Comparison of ENCODE assay signal across 20 cellular contexts in the genomic region with DNA sequence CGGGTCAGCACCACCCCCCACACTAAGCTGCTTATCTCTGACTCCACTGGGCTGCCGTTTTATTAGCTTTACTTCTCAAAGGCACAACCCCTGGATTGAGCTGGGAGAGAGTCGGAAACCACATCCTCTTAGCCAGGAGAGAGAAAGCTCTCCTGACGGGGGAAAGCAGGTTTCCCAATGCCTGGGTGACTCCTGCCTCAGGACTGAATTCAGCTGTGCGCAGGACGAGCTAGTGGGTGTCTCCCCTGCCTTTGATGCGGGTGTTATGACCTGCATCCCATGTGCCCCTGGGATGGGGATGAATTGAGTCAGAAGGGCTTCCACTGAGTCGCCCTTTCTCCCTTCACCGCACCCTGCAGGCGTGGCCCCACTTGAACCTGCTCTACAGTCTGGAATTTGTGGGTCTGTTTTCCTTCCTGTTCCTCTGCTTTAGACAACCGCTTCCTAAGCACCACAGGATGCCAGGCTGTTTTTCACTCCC.
DNase-seq lines count a peak whose midpoint lies in the region; TF ChIP-seq lines count a peak whose summit lies in the region.
"Had no signal": no experiment of that assay in that cellular context is flagged by ENCODE, and none has a peak within 500 bp of the region (broad histone marks: within the 10 kb centered on the region; RNA-seq: fewer than 3 reads in every experiment).

No MANE protein-coding gene starts in this region.

- peak overlapping the region; percentile 83 for H3K18ac ChIP-seq in neuronal stem cell (ENCODE audit: low read length)

- H3K9me2 ChIP-seq in hepatocyte (replicated peaks; ENCODE audit: insufficient read depth) = no peaks in the 10 kb centered on the region

- no peak overlapping the region for H3K23ac ChIP-seq in neuronal stem cell (ENCODE audit: low read depth, low read length, poor library complexity)

- no peak overlapping the region for H2BK15ac ChIP-seq in neuronal stem cell (ENCODE audit: low read length)

- H3K4me2 ChIP-seq in hepatocyte (no peak overlapping the region), neuronal stem cell (ENCODE audit: insufficient read depth, low read length, poor library complexity, severe bottlenecking) (no peak overlapping the region)

- no peak overlapping the region for H2BK12ac ChIP-seq in neuronal stem cell (ENCODE audit: low read length)

- H2AK5ac ChIP-seq in neuronal stem cell (ENCODE audit: low read depth, low read length) = no peak overlapping the region

- H3K79me1 ChIP-seq in neuronal stem cell (ENCODE audit: low read depth, low read length) = no peaks in the 10 kb centered on the region

- no peak overlapping the region for H3K4me3 ChIP-seq in hepatocyte
- H3K4me3 ChIP-seq in neuronal stem cell (ENCODE audit: low read length in 2 of 2) = no peak overlapping the region
- no peak overlapping the region for H3K4me3 ChIP-seq in effector memory CD4-positive, alpha-beta T cell (ENCODE audit: insufficient read depth, low read depth, low read length, poor library complexity, severe bottlenecking)
- H3K4me3 ChIP-seq: GM12878, MG63, spleen, thyroid gland had no signal

- no peak overlapping the region for H4K91ac ChIP-seq in neuronal stem cell (ENCODE audit: low read depth, low read length, poor library complexity)

- no peak for TF ChIP-seq CTCF in hepatocyte (IDR thresholded peaks at IDR 0.05; ENCODE audit: poor library complexity)

- H3K4ac ChIP-seq in neuronal stem cell (ENCODE audit: low read length) = no peak overlapping the region

- H3K4me1 ChIP-seq in hepatocyte (ENCODE audit: insufficient read depth) = no peaks in the 10 kb centered on the region
- peaks cover 0 to 3% of the 10 kb centered on the region in 2 donors for H3K4me1 ChIP-seq in neuronal stem cell (ENCODE audit: control insufficient read depth in 2 of 2, insufficient read depth in 1 of 2, low read depth in 1 of 2, low read length in 2 of 2)
- no peaks in the 10 kb centered on the region for H3K4me1 ChIP-seq in effector memory CD4-positive, alpha-beta T cell (ENCODE audit: control insufficient read depth, insufficient read depth, low read length, poor library complexity, severe bottlenecking)
- H3K4me1 ChIP-seq: spleen, thyroid gland had no signal

- H3K9ac ChIP-seq in neuronal stem cell (ENCODE audit: low read depth, low read length, poor library complexity) = no peak overlapping the region

- no peak overlapping the region for H4K8ac ChIP-seq in neuronal stem cell (ENCODE audit: low read depth, low read length)

- peak; percentile 94 for DNase-seq in HT1080 (ENCODE audit: low read depth)
- DNase-seq in SW480 (ENCODE audit: low spot score) = peak; percentile 72
- DNase-seq in hepatocyte (ENCODE audit: low spot score) = peak; percentile 23
- DNase-seq in neuronal stem cell (ENCODE audit: low spot score) = no peak
- DNase-seq in effector memory CD4-positive, alpha-beta T cell = no peak
- DNase-seq in DMS 273 treated with DMSO at 0.1 percent for 48 hours (lab: John Stamatoyannopoulos, UW) = no peak
- DNase-seq in DMS114 treated with DMSO at 0.1 percent for 48 hours (lab: John Stamatoyannopoulos, UW; ENCODE audit: unreplicated experiment) = no peak
- DNase-seq in activated gamma-delta T cell treated with Interleukin-2 at 50 U/mL for 16 hours = no peak
- DNase-seq: activated CD4-positive, alpha-beta memory T cell treated with anti-CD3 and anti-CD28 coated beads, Interleukin-2, amount 10 ng/mL, durations not matched to agents 7 days and 5 days; activated CD4-positive, CD25-positive, alpha-beta regulatory T cell; activated effector memory CD4-positive, alpha-beta T cell treated with anti-CD3 and anti-CD28 coated beads, Interleukin-2, amount 50 U/mL, for 16 hours; activated T-cell treated with anti-CD3 and anti-CD28 coated beads for 4 hours; cortex of kidney; MG63; NCI-H1436 treated with DMSO at 0.1 percent for 48 hours; NCI-H524 treated with DMSO at 0.1 percent for 48 hours; spleen; stimulated activated CD4-positive, alpha-beta T cell treated with anti-CD3 and anti-CD28 coated beads, Interleukin-4, amount 100 ng/mL, for 24 hours; thyroid gland had no signal

- H3K27me3 ChIP-seq in hepatocyte (peaks cover 11% of the 10 kb centered on the region), neuronal stem cell (ENCODE audit: control insufficient read depth in 3 of 3, insufficient read depth in 3 of 3, low read depth in 1 of 3, low read length in 3 of 3) (peaks cover 0 to 2% (median 0%) of the 10 kb centered on the region in 3 experiments)
- no peaks in the 10 kb centered on the region for H3K27me3 ChIP-seq in effector memory CD4-positive, alpha-beta T cell (replicated peaks; ENCODE audit: control insufficient read depth, insufficient read depth, low read length, poor library complexity, severe bottlenecking)
- H3K27me3 ChIP-seq: MG63, thyroid gland had no signal

- H2BK120ac ChIP-seq in neuronal stem cell (ENCODE audit: low read depth, low read length) = no peak overlapping the region

- H3K14ac ChIP-seq in neuronal stem cell (ENCODE audit: low read length) = no peak overlapping the region

- no peaks in the 10 kb centered on the region for H3K79me2 ChIP-seq in hepatocyte

- H4K20me1 ChIP-seq in hepatocyte (ENCODE audit: insufficient read depth, poor library complexity, severe bottlenecking) = no peaks in the 10 kb centered on the region

- 15% methylated on average over 11 of the region's 11 CpGs for WGBS in hepatocyte (ENCODE audit: low lambda C conversion rate, missing lambda C conversion rate)
- WGBS in neuronal stem cell (ENCODE audit: extremely low coverage in 2 of 2, insufficient read length in 2 of 2, insufficient replicate concordance in 1 of 2), 2 donors = no CpG with 5 or more reads among the region's 11 CpGs

- no peak overlapping the region for H2BK5ac ChIP-seq in neuronal stem cell (ENCODE audit: low read length)

- H3K36me3 ChIP-seq in hepatocyte (replicated peaks; ENCODE audit: insufficient read depth, low read depth) (no peaks in the 10 kb centered on the region), neuronal stem cell (replicated peaks in 1 of 2; ENCODE audit: control insufficient read depth in 2 of 2, insufficient read depth in 2 of 2, low read length in 2 of 2) (no peaks in the 10 kb centered on the region)
- no peaks in the 10 kb centered on the region for H3K36me3 ChIP-seq in effector memory CD4-positive, alpha-beta T cell (ENCODE audit: control insufficient read depth, insufficient read depth, low read length)
- H3K36me3 ChIP-seq: MG63, spleen, thyroid gland had no signal

- H3K27ac ChIP-seq in hepatocyte (no peak overlapping the region), neuronal stem cell (replicated peaks; ENCODE audit: low read length) (no peak overlapping the region)
- H3K27ac ChIP-seq in effector memory CD4-positive, alpha-beta T cell (ENCODE audit: insufficient read depth, low read length, poor library complexity, severe bottlenecking) = no peak overlapping the region
- H3K27ac ChIP-seq: spleen, thyroid gland had no signal

- H3K9me3 ChIP-seq in hepatocyte (ENCODE audit: low read depth) (no peaks in the 10 kb centered on the region), neuronal stem cell (replicated peaks in 1 of 2; ENCODE audit: control insufficient read depth in 2 of 2, insufficient read depth in 1 of 2, low read depth in 1 of 2, low read length in 2 of 2) (no peaks in the 10 kb centered on the region)
- H3K9me3 ChIP-seq in effector memory CD4-positive, alpha-beta T cell (ENCODE audit: control insufficient read depth, low read length) = no peaks in the 10 kb centered on the region
- H3K9me3 ChIP-seq: MG63, thyroid gland had no signal

- H2AFZ ChIP-seq in hepatocyte (no peak overlapping the region), neuronal stem cell (ENCODE audit: low read length) (no peak overlapping the region)

Comparison
In these comparisons a context has a peak if more than half of its experiments do, and no peak if none do; other contexts are left out.
1. DNase-seq: peak in HT1080 (single experiment), SW480 (single experiment) and hepatocyte (single experiment); none in neuronal stem cell (single experiment), effector memory CD4-positive, alpha-beta T cell (0 of 3), DMS 273 treated with DMSO at 0.1 percent for 48 hours (single experiment), DMS114 treated with DMSO at 0.1 percent for 48 hours (single experiment) and activated gamma-delta T cell treated with Interleukin-2 at 50 U/mL for 16 hours (single experiment).